ENCODE assay signal across 8 cellular contexts in genomic region chr22:31160328-31160978, GRCh38. TPM values are rescaled to one million over a fixed set of nuclear protein-coding genes. Genes with fewer than 3 reads are reported as not detected.
DNase-seq lines count a peak whose midpoint lies in the region; ATAC-seq, FAIRE-seq and TF ChIP-seq lines count a peak whose summit lies in the region.

No MANE protein-coding gene starts in this region.

- H3K9me3 ChIP-seq in NT2/D1 (ENCODE audit: insufficient read depth, low read length) (no peaks in the 10 kb centered on the region), liver (ENCODE audit: control insufficient read depth in 4 of 4, low read length in 3 of 4) (no peaks in the 10 kb centered on the region), stomach smooth muscle (ENCODE audit: control insufficient read depth in 2 of 2, low read length in 2 of 2) (no peaks in the 10 kb centered on the region)

- peak overlapping the region; percentile 93 for H3K4me3 ChIP-seq in AG10803 (ENCODE audit: low read length)
- peak overlapping the region; percentile 73 for H3K4me3 ChIP-seq in NT2/D1 (ENCODE audit: insufficient read length, low read depth)
- peak overlapping the region; percentile 69 for H3K4me3 ChIP-seq in bronchial epithelial cell (ENCODE audit: low read depth, low read length)
- H3K4me3 ChIP-seq in liver (ENCODE audit: low read depth in 1 of 3, low read length in 3 of 3): peak overlapping the region; percentile 75 to 100 (median 80)
- H3K4me3 ChIP-seq in stomach smooth muscle (ENCODE audit: low read length in 2 of 2): peak overlapping the region; percentile 97 to 98

- peak overlapping the region; percentile 93 for H3K9ac ChIP-seq in NT2/D1 (ENCODE audit: insufficient read length, low read depth)
- peak overlapping the region; percentile 91 to 94 for H3K9ac ChIP-seq in liver (ENCODE audit: low read depth in 1 of 2, low read length in 2 of 2)
- H3K9ac ChIP-seq in stomach smooth muscle (ENCODE audit: low read length in 2 of 2): peak overlapping the region; percentile 92 to 97

- WGBS in liver: 2% methylated on average over 32 of the region's 32 CpGs

- ATAC-seq in GM21529 (IDR thresholded peaks at IDR 0.05; ENCODE audit: unreplicated experiment) (peak; percentile 26), HG02884 (IDR thresholded peaks at IDR 0.05; ENCODE audit: unreplicated experiment) (no peak)

- TF ChIP-seq CTCF in AG10803 (conservative IDR thresholded peaks at IDR 0.05; ENCODE audit: low read length) (no peak), bronchial epithelial cell (IDR thresholded peaks at IDR 0.05; ENCODE audit: insufficient read depth, low read length, severe bottlenecking) (no peak), liver (IDR thresholded peaks at IDR 0.05; ENCODE audit: low read depth, low read length, missing input control) (no peak)

- H3K36me3 ChIP-seq in NT2/D1 (ENCODE audit: insufficient read depth, insufficient read length, low read length) (peaks cover 9% of the 10 kb centered on the region), bronchial epithelial cell (ENCODE audit: control insufficient read depth, insufficient read depth, low read length) (peaks cover 3% of the 10 kb centered on the region), liver (ENCODE audit: control insufficient read depth in 4 of 4, insufficient read depth in 3 of 4, low read depth in 1 of 4, low read length in 3 of 4) (no peaks in the 10 kb centered on the region), stomach smooth muscle (ENCODE audit: control insufficient read depth in 2 of 2, insufficient read depth in 2 of 2, low read length in 2 of 2) (peaks cover 0 to 3% of the 10 kb centered on the region in 2 donors)

- H3K27ac ChIP-seq in liver (ENCODE audit: low read depth in 1 of 2, low read length in 2 of 2) (peak overlapping the region; percentile 72 to 96), stomach smooth muscle (ENCODE audit: low read length) (peak overlapping the region; percentile 87)

- H3K4me1 ChIP-seq in NT2/D1 (ENCODE audit: insufficient read depth, insufficient read length) (no peaks in the 10 kb centered on the region), liver (ENCODE audit: control insufficient read depth in 4 of 4, insufficient read depth in 4 of 4, low read length in 3 of 4) (peaks cover 11 to 32% (median 21%) of the 10 kb centered on the region in 4 donors), stomach smooth muscle (ENCODE audit: control insufficient read depth, insufficient read depth, low read length) (peaks cover 24% of the 10 kb centered on the region)

- no peak for FAIRE-seq in bronchial epithelial cell (lab: Jason Lieb, UNC)

- no peaks in the 10 kb centered on the region for H3K27me3 ChIP-seq in NT2/D1 (ENCODE audit: insufficient read depth, insufficient read length)
- H3K27me3 ChIP-seq in bronchial epithelial cell (ENCODE audit: control insufficient read depth, insufficient read depth, low read length): no peaks in the 10 kb centered on the region
- no peaks in the 10 kb centered on the region for H3K27me3 ChIP-seq in liver (ENCODE audit: control insufficient read depth in 4 of 4, insufficient read depth in 4 of 4, low read length in 3 of 4)
- H3K27me3 ChIP-seq in stomach smooth muscle (ENCODE audit: control insufficient read depth in 1 of 2, insufficient read depth in 2 of 2, low read length in 2 of 2): no peaks in the 10 kb centered on the region

- peak; percentile 17 for DNase-seq in AG10803 (ENCODE audit: low read depth)
- DNase-seq in NT2/D1 (ENCODE audit: low read depth, low spot score): no peak
- no peak for DNase-seq in bronchial epithelial cell (ENCODE audit: low read depth)
- no peak for DNase-seq in COLO668 (lab: John Stamatoyannopoulos, UW; ENCODE audit: unreplicated experiment)

- TF ChIP-seq RAD21 in liver (IDR thresholded peaks at IDR 0.05): no peak

TF ChIP-seq in liver, 16 proteins besides CTCF, POLR2A, EP300 and RAD21:
- no peak for TF ChIP-seq FOXA2 (IDR thresholded peaks at IDR 0.05)
- TF ChIP-seq TAF1 (conservative IDR thresholded peaks at IDR 0.05): no peak
- no peak for TF ChIP-seq REST (IDR thresholded peaks at IDR 0.05)
- TF ChIP-seq GABPA (IDR thresholded peaks at IDR 0.05 in 1 of 2, conservative IDR thresholded peaks at IDR 0.05 in 1 of 2): no peak
- no peak for TF ChIP-seq NR2F2 (IDR thresholded peaks at IDR 0.05)
- TF ChIP-seq FOXA1 (IDR thresholded peaks at IDR 0.05): no peak
- TF ChIP-seq EGR1 (IDR thresholded peaks at IDR 0.05; ENCODE audit: low read depth in 2 of 2): no peak
- TF ChIP-seq MAX (IDR thresholded peaks at IDR 0.05): no peak
- no peak for TF ChIP-seq YY1 (IDR thresholded peaks at IDR 0.05)
- no peak for TF ChIP-seq JUND (IDR thresholded peaks at IDR 0.05)
- TF ChIP-seq ZBTB33 (IDR thresholded peaks at IDR 0.05): no peak
- no peak for TF ChIP-seq SP1 (IDR thresholded peaks at IDR 0.05)
- TF ChIP-seq ATF3 (IDR thresholded peaks at IDR 0.05): no peak

RNA-seq across cellular contexts. Expression of gene RNF185, which starts 0.5 kb away (rescaled TPM):
- total RNA-seq in bronchial epithelial cell: 58.4 and 73.0 TPM in 2 replicates
- 10 to 100 TPM; 11.7 to 37.4 TPM for total RNA-seq in liver
- polyA plus RNA-seq in liver: 10 to 100 TPM; 25.6 to 33.1 TPM

RNA-seq across cellular contexts. Expression of gene PLA2G3, which starts 20.1 kb away (rescaled TPM):
- total RNA-seq in bronchial epithelial cell: under 0.01 and 0.38 TPM in 2 replicates
- total RNA-seq in liver: not detected
- not detected for polyA plus RNA-seq in liver

RNA-seq across cellular contexts. Expression of gene INPP5J, which starts 37.7 kb away (rescaled TPM):
- total RNA-seq in bronchial epithelial cell: under 0.01 and 0.64 TPM in 2 replicates
- under 1 TPM; 0.14 to 0.17 TPM for total RNA-seq in liver
- polyA plus RNA-seq in liver: under 1 TPM; 0.06 to 0.08 TPM

RNA-seq across cellular contexts. Expression of gene LIMK2, which starts 51.6 kb away (rescaled TPM):
- total RNA-seq in bronchial epithelial cell (121 and 155 TPM in 2 replicates), liver (10 to 100 TPM; 13.6 to 39.2 TPM)
- polyA plus RNA-seq in liver: 10 to 100 TPM in 1 of 2 donors, 1 to 10 TPM in 1; 6.6 to 13.3 TPM

RNA-seq across cellular contexts. Expression of gene SELENOM, which starts 53.1 kb away (rescaled TPM):
- total RNA-seq in bronchial epithelial cell (29.4 and 35.0 TPM in 2 replicates), liver (1 to 10 TPM; 3.0 to 9.0 TPM)
- polyA plus RNA-seq in liver: 10 to 100 TPM; 15.5 to 17.3 TPM
